Comparison of ENCODE assay signal across 18 cellular contexts in genomic region chr7:50156746-50157145, GRCh38.
DNase-seq lines count a peak whose midpoint lies in the region; ATAC-seq and TF ChIP-seq lines count a peak whose summit lies in the region.
"Had no signal": no experiment of that assay in that cellular context is flagged by ENCODE, and none has a peak within 500 bp of the region (broad histone marks: within the 10 kb centered on the region; RNA-seq: fewer than 3 reads in every experiment).

No MANE protein-coding gene starts in this region.

- POLR2A ChIA-PET in OCI-LY7 (lab: Charles Lee) = interaction anchor here (0.5 to 6.3 kb wide), 14 partner anchors 10 to 194 kb away, joined by 3 to 80 read pairs (median 3); no protein-coding TSS in a partner anchor

- ATAC-seq in natural killer cell treated with Interleukin-12 subunit alpha and Interleukin-12 subunit beta and Interleukin-15 and Interleukin-18, amount 100 ng/mL, for 72 hours = no peak
- no peak for ATAC-seq in natural killer cell
- ATAC-seq in activated naive CD4-positive, alpha-beta T cell treated with anti-CD3 and anti-CD28 coated beads, Interleukin-2, amount 50 U/mL, for 72 hours = peak in 1 of 2 donors; percentile 24
- ATAC-seq: esophagus mucosa had no signal

- H3K4me3 ChIP-seq in OCI-LY7 (ENCODE audit: low read depth, low read length, poor library complexity, severe bottlenecking) = peak overlapping the region; percentile 30
- no peak overlapping the region for H3K4me3 ChIP-seq in uterus
- H3K4me3 ChIP-seq: MG63, SJSA1 had no signal

- H3K27ac Mint-ChIP-seq in natural killer cell treated with Interleukin-12 subunit alpha and Interleukin-12 subunit beta and Interleukin-15 and Interleukin-18, amount 100 ng/mL, for 72 hours = peak overlapping the region; percentile 17 to 39
- peak overlapping the region in 1 of 2 donors; percentile 12 for H3K27ac Mint-ChIP-seq in natural killer cell
- H3K27ac Mint-ChIP-seq in activated naive CD4-positive, alpha-beta T cell treated with anti-CD3 and anti-CD28 coated beads, Interleukin-2, amount 50 U/mL, for 72 hours = peak overlapping the region; percentile 96 to 98
- H3K27ac Mint-ChIP-seq: nephron progenitor cell had no signal

- H3K4me2 ChIP-seq in OCI-LY7 (ENCODE audit: low read length) = peak overlapping the region; percentile 68

- intact Hi-C loops in natural killer cell (cut with micrococcal nuclease) (no loop called here), OCI-LY7 (cut with micrococcal nuclease; ENCODE audit: unreplicated experiment) (no loop called here), uterus (cut with DNase I; ENCODE audit: low total_unique reads) (no loop called here)

- peak overlapping the region; percentile 97 for H2AFZ ChIP-seq in OCI-LY7 (ENCODE audit: low read length)

- no peak for DNase-seq in natural killer cell treated with Interleukin-12 subunit alpha and Interleukin-12 subunit beta and Interleukin-15 and Interleukin-18, amount 100 ng/mL, for 72 hours (ENCODE audit: low spot score)
- DNase-seq in natural killer cell (no peak), OCI-LY7 (ENCODE audit: low spot score) (peak; percentile 25), EL (no peak), SKM-1 treated with dmso at 0.1 percent for 144 hours (lab: John Stamatoyannopoulos, UW; ENCODE audit: unreplicated experiment) (no peak), NCI-H2227 treated with DMSO at 0.1 percent for 48 hours (lab: John Stamatoyannopoulos, UW) (no peak), uterus (no peak)
- DNase-seq in activated naive CD4-positive, alpha-beta T cell treated with anti-CD3 and anti-CD28 coated beads, Interleukin-2, amount 50 U/mL, for 72 hours (ENCODE audit: low spot score in 2 of 2) = no peak
- DNase-seq: dermis blood vessel endothelial cell; glutamatergic neuron; MG63; NCI-H187 treated with DMSO at 0.1 percent for 48 hours; NCI-H524; nephron progenitor cell; stimulated activated CD4-positive, alpha-beta T cell treated with anti-CD3 and anti-CD28 coated beads, Interleukin-12 subunit alpha, Interleukin-12 subunit beta, amount 100 ng/mL, for 4 hours; WERI-Rb-1 had no signal

- no peaks in the 10 kb centered on the region for H3K9me2 ChIP-seq in OCI-LY7 (ENCODE audit: insufficient read depth, low read length)

- H3K4me1 ChIP-seq in OCI-LY7 (ENCODE audit: insufficient read depth, low read length, poor library complexity, severe bottlenecking) (peaks cover 67% of the 10 kb centered on the region), uterus (no peaks in the 10 kb centered on the region)
- H3K4me1 ChIP-seq: SJSA1 had no signal

- H3K36me3 ChIP-seq in OCI-LY7 (ENCODE audit: insufficient read depth, low read length) = no peaks in the 10 kb centered on the region
- H3K36me3 ChIP-seq in uterus = no peaks in the 10 kb centered on the region
- H3K36me3 ChIP-seq: MG63, SJSA1, WERI-Rb-1 had no signal

- H4K20me1 ChIP-seq in OCI-LY7 (ENCODE audit: insufficient read depth, low read length) = no peaks in the 10 kb centered on the region

- TF ChIP-seq POLR2A in uterus (IDR thresholded peaks at IDR 0.05) = no peak

- H3K9me3 ChIP-seq in OCI-LY7 (ENCODE audit: low read length) (0 out of 2 replicates have a peak, but pooled peaks cover 6% of the 10 kb centered on the region), uterus (no peaks in the 10 kb centered on the region)
- H3K9me3 ChIP-seq: MG63, SJSA1 had no signal

- peak overlapping the region; percentile 42 for H3K27ac ChIP-seq in OCI-LY7 (ENCODE audit: low read depth, low read length, poor library complexity, severe bottlenecking)
- no peak overlapping the region for H3K27ac ChIP-seq in uterus
- H3K27ac ChIP-seq: SJSA1, WERI-Rb-1 had no signal

- no peaks in the 10 kb centered on the region for H3K9me3 Mint-ChIP-seq in natural killer cell treated with Interleukin-12 subunit alpha and Interleukin-12 subunit beta and Interleukin-15 and Interleukin-18, amount 100 ng/mL, for 72 hours
- no peaks in the 10 kb centered on the region for H3K9me3 Mint-ChIP-seq in natural killer cell
- H3K9me3 Mint-ChIP-seq in activated naive CD4-positive, alpha-beta T cell treated with anti-CD3 and anti-CD28 coated beads, Interleukin-2, amount 50 U/mL, for 72 hours = peaks cover 8 to 10% of the 10 kb centered on the region in 2 donors
- H3K9me3 Mint-ChIP-seq: nephron progenitor cell had no signal

- TF ChIP-seq CTCF in natural killer cell (IDR thresholded peaks at IDR 0.05) (no peak), OCI-LY7 (conservative IDR thresholded peaks at IDR 0.05; ENCODE audit: low read length) (no peak), uterus (IDR thresholded peaks at IDR 0.05) (no peak)

- no peaks in the 10 kb centered on the region for H3K27me3 ChIP-seq in uterus
- H3K27me3 ChIP-seq: MG63, SJSA1 had no signal

- CTCF ChIA-PET in OCI-LY7 (lab: Charles Lee; ENCODE audit: unreplicated experiment) = interaction anchor here (0.7 to 1.4 kb wide), 4 partner anchors 11 to 158 kb away, joined by 3 to 6 read pairs (median 4); no protein-coding TSS in a partner anchor

- no peaks in the 10 kb centered on the region for H3K79me2 ChIP-seq in OCI-LY7 (ENCODE audit: insufficient read depth, low read depth, low read length)

- BruUV-seq in OCI-LY7 (replicated peaks; lab: Mats Ljungman, UMichigan) = no TSS peak

- peaks cover 0 to 4% of the 10 kb centered on the region in 2 donors for H3K27me3 Mint-ChIP-seq in natural killer cell treated with Interleukin-12 subunit alpha and Interleukin-12 subunit beta and Interleukin-15 and Interleukin-18, amount 100 ng/mL, for 72 hours
- H3K27me3 Mint-ChIP-seq in natural killer cell (ENCODE audit: low read depth in 2 of 2) = no peaks in the 10 kb centered on the region

- H3K36me3 Mint-ChIP-seq in natural killer cell treated with Interleukin-12 subunit alpha and Interleukin-12 subunit beta and Interleukin-15 and Interleukin-18, amount 100 ng/mL, for 72 hours = no peaks in the 10 kb centered on the region
- no peaks in the 10 kb centered on the region for H3K36me3 Mint-ChIP-seq in natural killer cell
- peaks cover 0 to 8% of the 10 kb centered on the region in 2 donors for H3K36me3 Mint-ChIP-seq in activated naive CD4-positive, alpha-beta T cell treated with anti-CD3 and anti-CD28 coated beads, Interleukin-2, amount 50 U/mL, for 72 hours

- peaks cover 7 to 16% of the 10 kb centered on the region in 2 donors for H3K4me1 Mint-ChIP-seq in natural killer cell treated with Interleukin-12 subunit alpha and Interleukin-12 subunit beta and Interleukin-15 and Interleukin-18, amount 100 ng/mL, for 72 hours (ENCODE audit: low read depth in 2 of 2)
- peaks cover 9 to 16% of the 10 kb centered on the region in 2 donors for H3K4me1 Mint-ChIP-seq in natural killer cell
- H3K4me1 Mint-ChIP-seq: nephron progenitor cell had no signal

- peak overlapping the region; percentile 5 for H3K4me3 Mint-ChIP-seq in natural killer cell treated with Interleukin-12 subunit alpha and Interleukin-12 subunit beta and Interleukin-15 and Interleukin-18, amount 100 ng/mL, for 72 hours
- H3K4me3 Mint-ChIP-seq in natural killer cell = no peak overlapping the region
- H3K4me3 Mint-ChIP-seq: nephron progenitor cell had no signal
